ENCODE assay signal across 1 cellular context in the genomic region with DNA sequence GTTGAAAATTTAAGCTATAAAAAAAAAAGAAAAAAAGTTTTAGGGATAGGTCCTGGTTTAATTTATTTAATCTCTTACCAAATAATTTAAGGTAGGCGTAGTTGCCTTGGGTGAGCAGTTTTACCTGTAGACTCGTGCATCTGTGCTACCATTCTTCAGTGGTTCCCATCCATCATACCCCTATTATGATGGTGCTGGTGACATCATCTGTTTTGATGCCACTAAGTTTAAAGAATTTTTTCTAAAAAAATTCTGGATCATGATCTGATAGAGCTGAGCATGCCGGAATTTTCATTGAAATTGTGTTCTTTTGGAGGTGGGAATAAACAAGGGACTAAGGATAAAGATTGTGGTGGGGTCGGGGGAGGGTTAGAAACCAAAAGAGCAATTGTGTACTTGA.
TF ChIP-seq lines count a peak whose summit lies in the region.

No MANE protein-coding gene starts in this region.

TF ChIP-seq in HEK293, 187 proteins besides CTCF, POLR2A, EP300 and RAD21:
- TF ChIP-seq, protein P1, sequence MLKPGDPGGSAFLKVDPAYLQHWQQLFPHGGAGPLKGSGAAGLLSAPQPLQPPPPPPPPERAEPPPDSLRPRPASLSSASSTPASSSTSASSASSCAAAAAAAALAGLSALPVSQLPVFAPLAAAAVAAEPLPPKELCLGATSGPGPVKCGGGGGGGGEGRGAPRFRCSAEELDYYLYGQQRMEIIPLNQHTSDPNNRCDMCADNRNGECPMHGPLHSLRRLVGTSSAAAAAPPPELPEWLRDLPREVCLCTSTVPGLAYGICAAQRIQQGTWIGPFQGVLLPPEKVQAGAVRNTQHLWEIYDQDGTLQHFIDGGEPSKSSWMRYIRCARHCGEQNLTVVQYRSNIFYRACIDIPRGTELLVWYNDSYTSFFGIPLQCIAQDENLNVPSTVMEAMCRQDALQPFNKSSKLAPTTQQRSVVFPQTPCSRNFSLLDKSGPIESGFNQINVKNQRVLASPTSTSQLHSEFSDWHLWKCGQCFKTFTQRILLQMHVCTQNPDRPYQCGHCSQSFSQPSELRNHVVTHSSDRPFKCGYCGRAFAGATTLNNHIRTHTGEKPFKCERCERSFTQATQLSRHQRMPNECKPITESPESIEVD (tag by site-specific recombination; IDR thresholded peaks at IDR 0.05) = peak; percentile 31; the same call in 1 of the 2 replicates
- TF ChIP-seq ZEB2 (tag by site-specific recombination; IDR thresholded peaks at IDR 0.05) (0 out of 2 replicates have a peak, but pooled peaks have one; percentile 18), ATF2 (tag by site-specific recombination; IDR thresholded peaks at IDR 0.05; ENCODE audit: low read depth) (peak; percentile 83), ZNF391 (tag by site-specific recombination; IDR thresholded peaks at IDR 0.05; ENCODE audit: borderline replicate concordance, low read depth) (no peak), ZNF76 (tag by site-specific recombination; IDR thresholded peaks at IDR 0.05; ENCODE audit: borderline replicate concordance, low read depth) (no peak), FEZF1 (tag by site-specific recombination; IDR thresholded peaks at IDR 0.05) (peak; percentile 82), ZNF629 (tag by site-specific recombination; IDR thresholded peaks at IDR 0.05) (peak; percentile 49; the same call in 1 of the 2 replicates)
TF ChIP-seq in HEK293: peak in this region for 5.
